ENCODE assay signal across 2 cellular contexts in the genomic region with DNA sequence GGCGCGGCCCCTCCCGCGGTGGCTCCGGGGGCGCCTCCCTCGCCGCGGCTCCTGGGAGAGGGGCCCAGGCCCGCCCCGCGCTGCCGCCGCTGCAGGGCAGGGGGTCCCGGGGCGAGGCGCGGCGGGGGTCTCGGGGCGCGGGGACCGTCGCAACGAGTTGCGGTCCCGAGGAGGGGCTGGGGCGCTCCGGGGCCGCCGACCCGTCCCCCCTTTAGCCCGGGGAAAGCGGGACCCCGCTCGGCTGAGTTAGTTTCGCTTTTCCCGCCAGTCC.
TF ChIP-seq lines count a peak whose summit lies in the region.

No MANE protein-coding gene starts in this region.

TF ChIP-seq in HEK293, 187 proteins besides CTCF, POLR2A, EP300 and RAD21:
- TF ChIP-seq ZNF449 (tag by site-specific recombination; IDR thresholded peaks at IDR 0.05), result no peak
- no peak for TF ChIP-seq KLF17 (tag by site-specific recombination; IDR thresholded peaks at IDR 0.05)
- no peak for TF ChIP-seq ZNF391 (tag by site-specific recombination; IDR thresholded peaks at IDR 0.05; ENCODE audit: borderline replicate concordance, low read depth)
- TF ChIP-seq, protein P1, sequence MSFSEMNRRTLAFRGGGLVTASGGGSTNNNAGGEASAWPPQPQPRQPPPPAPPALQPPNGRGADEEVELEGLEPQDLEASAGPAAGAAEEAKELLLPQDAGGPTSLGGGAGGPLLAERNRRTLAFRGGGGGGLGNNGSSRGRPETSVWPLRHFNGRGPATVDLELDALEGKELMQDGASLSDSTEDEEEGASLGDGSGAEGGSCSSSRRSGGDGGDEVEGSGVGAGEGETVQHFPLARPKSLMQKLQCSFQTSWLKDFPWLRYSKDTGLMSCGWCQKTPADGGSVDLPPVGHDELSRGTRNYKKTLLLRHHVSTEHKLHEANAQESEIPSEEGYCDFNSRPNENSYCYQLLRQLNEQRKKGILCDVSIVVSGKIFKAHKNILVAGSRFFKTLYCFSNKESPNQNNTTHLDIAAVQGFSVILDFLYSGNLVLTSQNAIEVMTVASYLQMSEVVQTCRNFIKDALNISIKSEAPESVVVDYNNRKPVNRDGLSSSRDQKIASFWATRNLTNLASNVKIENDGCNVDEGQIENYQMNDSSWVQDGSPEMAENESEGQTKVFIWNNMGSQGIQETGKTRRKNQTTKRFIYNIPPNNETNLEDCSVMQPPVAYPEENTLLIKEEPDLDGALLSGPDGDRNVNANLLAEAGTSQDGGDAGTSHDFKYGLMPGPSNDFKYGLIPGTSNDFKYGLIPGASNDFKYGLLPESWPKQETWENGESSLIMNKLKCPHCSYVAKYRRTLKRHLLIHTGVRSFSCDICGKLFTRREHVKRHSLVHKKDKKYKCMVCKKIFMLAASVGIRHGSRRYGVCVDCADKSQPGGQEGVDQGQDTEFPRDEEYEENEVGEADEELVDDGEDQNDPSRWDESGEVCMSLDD (tag by site-specific recombination; IDR thresholded peaks at IDR 0.05), result no peak
- no peak for TF ChIP-seq ZIC2 (tag by site-specific recombination; IDR thresholded peaks at IDR 0.05)

TF ChIP-seq in HepG2, 621 proteins besides CTCF, POLR2A, EP300 and RAD21 (continued from another document):
- TF ChIP-seq ZNF777 (CRISPR knock-in tag; IDR thresholded peaks at IDR 0.05) (peak; percentile 87), DNMT3B (CRISPR knock-in tag; conservative IDR thresholded peaks at IDR 0.05) (0 out of 2 replicates have a peak, but pooled peaks have one; percentile 5), FOXO1 (CRISPR knock-in tag; IDR thresholded peaks at IDR 0.05) (no peak), DMAP1 (CRISPR knock-in tag; IDR thresholded peaks at IDR 0.05) (0 out of 2 replicates have a peak, but pooled peaks have one; percentile 0)
- TF ChIP-seq, protein P2, sequence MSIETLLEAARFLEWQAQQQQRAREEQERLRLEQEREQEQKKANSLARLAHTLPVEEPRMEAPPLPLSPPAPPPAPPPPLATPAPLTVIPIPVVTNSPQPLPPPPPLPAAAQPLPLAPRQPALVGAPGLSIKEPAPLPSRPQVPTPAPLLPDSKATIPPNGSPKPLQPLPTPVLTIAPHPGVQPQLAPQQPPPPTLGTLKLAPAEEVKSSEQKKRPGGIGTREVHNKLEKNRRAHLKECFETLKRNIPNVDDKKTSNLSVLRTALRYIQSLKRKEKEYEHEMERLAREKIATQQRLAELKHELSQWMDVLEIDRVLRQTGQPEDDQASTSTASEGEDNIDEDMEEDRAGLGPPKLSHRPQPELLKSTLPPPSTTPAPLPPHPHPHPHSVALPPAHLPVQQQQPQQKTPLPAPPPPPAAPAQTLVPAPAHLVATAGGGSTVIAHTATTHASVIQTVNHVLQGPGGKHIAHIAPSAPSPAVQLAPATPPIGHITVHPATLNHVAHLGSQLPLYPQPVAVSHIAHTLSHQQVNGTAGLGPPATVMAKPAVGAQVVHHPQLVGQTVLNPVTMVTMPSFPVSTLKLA (IDR thresholded peaks at IDR 0.05), result no peak
